Comparison of ENCODE assay signal across 11 cellular contexts in the genomic region with DNA sequence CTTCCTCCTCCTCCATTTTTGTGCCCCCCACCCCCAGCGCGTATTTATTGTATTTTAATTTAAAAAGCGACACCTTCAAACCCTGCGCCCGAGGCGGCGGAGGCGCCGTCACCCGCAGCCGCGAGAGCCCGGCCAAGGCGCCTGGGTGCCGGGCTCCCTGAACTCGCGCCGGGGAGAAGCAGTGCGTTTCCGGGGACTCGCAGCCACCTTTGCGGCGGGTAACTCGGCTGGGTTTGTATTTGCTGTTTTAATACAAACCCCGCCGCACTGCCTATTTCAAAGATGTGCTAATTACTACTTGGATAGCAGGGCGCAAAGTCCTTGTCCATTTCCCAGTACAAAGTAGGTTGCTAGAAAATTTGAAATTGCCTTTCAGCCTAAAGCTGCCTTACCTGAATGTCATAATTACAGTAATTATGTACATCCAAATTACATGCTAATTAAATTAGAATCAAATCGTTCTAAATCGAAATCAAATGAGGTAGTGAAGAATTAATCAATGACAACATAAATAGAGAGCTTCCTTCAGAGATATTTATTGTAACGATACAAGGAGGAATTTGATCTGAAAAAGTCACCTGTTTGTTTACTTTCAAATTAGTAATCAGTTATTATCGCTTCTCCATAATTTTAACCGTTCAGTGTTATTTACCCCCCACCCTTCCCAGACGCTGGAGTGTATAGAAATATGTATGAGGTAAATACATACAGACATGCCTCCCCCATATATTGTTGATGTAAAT. TPM values are rescaled to one million over a fixed set of nuclear protein-coding genes. Genes with fewer than 3 reads are reported as not detected.
DNase-seq lines count a peak whose midpoint lies in the region; ATAC-seq and FAIRE-seq lines count a peak whose summit lies in the region.
"Had no signal": no experiment of that assay in that cellular context is flagged by ENCODE, and none has a peak within 500 bp of the region (broad histone marks: within the 10 kb centered on the region; RNA-seq: fewer than 3 reads in every experiment).

No MANE protein-coding gene starts in this region.

- peaks cover 35% of the 10 kb centered on the region for H3K4me1 ChIP-seq in CD8-positive, alpha-beta memory T cell (ENCODE audit: insufficient read depth, low read length)
- no peaks in the 10 kb centered on the region for H3K4me1 ChIP-seq in mesendoderm (ENCODE audit: control insufficient read depth, low read depth, low read length)

- WGBS in mesendoderm (ENCODE audit: extremely low coverage, insufficient coverage, low lambda C conversion rate), result no CpG with 5 or more reads among the region's 33 CpGs

- ATAC-seq in activated T-cell treated with anti-CD3 and anti-CD28 coated beads, Interleukin-2, amount 50 U/mL, for 4 hours, result no peak

- no peaks in the 10 kb centered on the region for H3K79me1 ChIP-seq in mesendoderm (ENCODE audit: low read length)

- no peak overlapping the region for H2AK5ac ChIP-seq in mesendoderm (ENCODE audit: low read length)

- peaks cover 69% of the 10 kb centered on the region for H3K27me3 ChIP-seq in CD8-positive, alpha-beta memory T cell (ENCODE audit: insufficient read depth, low read length, poor library complexity, severe bottlenecking)
- peaks cover 72% of the 10 kb centered on the region for H3K27me3 ChIP-seq in H7 (ENCODE audit: control insufficient read depth, insufficient read depth, low read length)
- H3K27me3 ChIP-seq in mesendoderm (ENCODE audit: insufficient read depth, low read length, poor library complexity), result peaks cover 11% of the 10 kb centered on the region

- FAIRE-seq in RCC 7860 (lab: Jason Lieb, UNC) (no peak), frontal cortex (lab: Jason Lieb, UNC) (no peak)

- H2BK15ac ChIP-seq in mesendoderm (replicated peaks; ENCODE audit: low read depth), result no peak overlapping the region

- DNase-seq in CD8-positive, alpha-beta memory T cell, result peak in 2 of 5 donors; percentile 39 to 55
- DNase-seq in H7 (peak; percentile 61), mesendoderm (peak; percentile 45), substantia nigra (lab: John Stamatoyannopoulos, UW) (no peak), RCC 7860 (ENCODE audit: low spot score) (no peak), frontal cortex (ENCODE audit: low spot score in 2 of 2) (no peak), AG20443 (ENCODE audit: low spot score) (no peak)
- no peak for DNase-seq in activated T-cell treated with anti-CD3 and anti-CD28 coated beads, Interleukin-2, amount 50 U/mL, for 4 hours
- DNase-seq: activated B cell treated with CpG ODN at 0.5 μM for 24 hours, ovary had no signal

- peaks cover 64 to 65% of the 10 kb centered on the region in 2 donors for H3K27me3 Mint-ChIP-seq in CD8-positive, alpha-beta memory T cell
- H3K27me3 Mint-ChIP-seq in activated T-cell treated with anti-CD3 and anti-CD28 coated beads, Interleukin-2, amount 50 U/mL, for 4 hours (ENCODE audit: low read depth), result peaks cover 64% of the 10 kb centered on the region

- no peaks in the 10 kb centered on the region for H3K36me3 ChIP-seq in CD8-positive, alpha-beta memory T cell (ENCODE audit: insufficient read depth, low read length)
- H3K36me3 ChIP-seq in H7 (replicated peaks; ENCODE audit: control insufficient read depth, insufficient read depth, low read length) (no peaks in the 10 kb centered on the region), mesendoderm (ENCODE audit: control insufficient read depth, insufficient read depth, low read length) (no peaks in the 10 kb centered on the region)
- H3K36me3 ChIP-seq: ovary had no signal

- H3K27ac ChIP-seq in CD8-positive, alpha-beta memory T cell (ENCODE audit: low read depth, low read length), result no peak overlapping the region
- H3K27ac ChIP-seq in mesendoderm (ENCODE audit: low read depth, low read length) (no peak overlapping the region), substantia nigra (ENCODE audit: low read depth, low read length, poor library complexity, severe bottlenecking) (no peak overlapping the region)
- H3K27ac ChIP-seq: ovary, upper lobe of left lung had no signal

- H2BK120ac ChIP-seq in mesendoderm (ENCODE audit: low read depth, low read length), result no peak overlapping the region

- H4K5ac ChIP-seq in mesendoderm (ENCODE audit: low read length), result no peak overlapping the region

- no peak overlapping the region for H3K4ac ChIP-seq in mesendoderm (ENCODE audit: low read depth, low read length)

- H4K8ac ChIP-seq in mesendoderm (ENCODE audit: low read depth, low read length), result no peak overlapping the region

- peak overlapping the region in 3 of 8 donors; percentile 46 to 75 (median 47) for H3K27ac Mint-ChIP-seq in CD8-positive, alpha-beta memory T cell
- H3K27ac Mint-ChIP-seq: activated B cell treated with CpG ODN at 0.5 μM for 24 hours had no signal

- H3K23ac ChIP-seq in mesendoderm (ENCODE audit: low read length), result no peak overlapping the region

- peaks cover 33 to 42% (median 39%) of the 10 kb centered on the region in 3 donors for H3K4me1 Mint-ChIP-seq in CD8-positive, alpha-beta memory T cell
- peaks cover 27% of the 10 kb centered on the region for H3K4me1 Mint-ChIP-seq in activated T-cell treated with anti-CD3 and anti-CD28 coated beads, Interleukin-2, amount 50 U/mL, for 4 hours (ENCODE audit: low read depth)

- H2BK5ac ChIP-seq in mesendoderm (ENCODE audit: low read length), result no peak overlapping the region

- POLR2A ChIA-PET in CD8-positive, alpha-beta memory T cell (lab: Charles Lee), result no interaction called here

- peak overlapping the region; percentile 43 to 77 (median 56) for H3K4me3 Mint-ChIP-seq in CD8-positive, alpha-beta memory T cell
- H3K4me3 Mint-ChIP-seq in activated T-cell treated with anti-CD3 and anti-CD28 coated beads, Interleukin-2, amount 50 U/mL, for 4 hours, result peak overlapping the region; percentile 29

- H3K9ac ChIP-seq in mesendoderm (ENCODE audit: low read length), result peak overlapping the region; percentile 46

- CTCF ChIA-PET in CD8-positive, alpha-beta memory T cell (lab: Charles Lee), result no interaction called here

- peaks cover 0 to 5% (median 1%) of the 10 kb centered on the region in 5 donors for H3K9me3 Mint-ChIP-seq in CD8-positive, alpha-beta memory T cell
- no peaks in the 10 kb centered on the region for H3K9me3 Mint-ChIP-seq in activated T-cell treated with anti-CD3 and anti-CD28 coated beads, Interleukin-2, amount 50 U/mL, for 4 hours
- H3K9me3 Mint-ChIP-seq: activated B cell treated with CpG ODN at 0.5 μM for 24 hours had no signal

- H3K79me2 ChIP-seq in mesendoderm (ENCODE audit: control insufficient read depth, insufficient read depth, low read length), result no peaks in the 10 kb centered on the region

- no peak overlapping the region for H3K4me3 ChIP-seq in CD8-positive, alpha-beta memory T cell (ENCODE audit: low read length)
- peak overlapping the region; percentile 19; the same call in 1 of the 2 replicates for H3K4me3 ChIP-seq in H7 (ENCODE audit: insufficient read depth, low read depth, low read length)
- peak overlapping the region; percentile 13 for H3K4me3 ChIP-seq in mesendoderm (ENCODE audit: low read length)
- H3K4me3 ChIP-seq: ovary had no signal

- peak overlapping the region; percentile 93 for H3K4me2 ChIP-seq in mesendoderm (ENCODE audit: low read length)

- H3K56ac ChIP-seq in mesendoderm (ENCODE audit: low read length), result peak overlapping the region; percentile 77

- peaks cover 5 to 8% (median 5%) of the 10 kb centered on the region in 3 donors for H3K36me3 Mint-ChIP-seq in CD8-positive, alpha-beta memory T cell
- peaks cover 10% of the 10 kb centered on the region for H3K36me3 Mint-ChIP-seq in activated T-cell treated with anti-CD3 and anti-CD28 coated beads, Interleukin-2, amount 50 U/mL, for 4 hours (ENCODE audit: insufficient read depth)

- H3K18ac ChIP-seq in mesendoderm (ENCODE audit: low read length), result peak overlapping the region; percentile 7

- no peaks in the 10 kb centered on the region for H3K9me3 ChIP-seq in CD8-positive, alpha-beta memory T cell (ENCODE audit: low read length)
- H3K9me3 ChIP-seq: ovary, upper lobe of left lung had no signal

RNA-seq across cellular contexts. Expression of a gene that starts 8.0 kb away (rescaled TPM):
- not detected for total RNA-seq in CD8-positive, alpha-beta memory T cell
- polyA plus RNA-seq in CD8-positive, alpha-beta memory T cell, result not detected
- total RNA-seq in H7 (2014; rRNA removed; shearing (Covaris generic)), result 0.10 and 0.15 TPM in 2 replicates
- total RNA-seq in activated T-cell treated with anti-CD3 and anti-CD28 coated beads, Interleukin-2, amount 50 U/mL, for 4 hours, result not detected
- polyA plus RNA-seq in mesendoderm (2013, experiment 1 of 2), result 0.08 TPM
- polyA plus RNA-seq in mesendoderm (2013, experiment 2 of 2), result 0.15 TPM
- 7.7 TPM for total RNA-seq in frontal cortex
- total RNA-seq: activated B cell treated with CpG ODN at 0.5 μM for 24 hours, ovary, upper lobe of left lung had no signal
- polyA plus RNA-seq: ovary had no signal

RNA-seq across cellular contexts. Expression of a gene that starts 52.8 kb away (rescaled TPM):
- total RNA-seq in CD8-positive, alpha-beta memory T cell, result 10 to 100 TPM; 15.8 to 16.0 TPM
- polyA plus RNA-seq in CD8-positive, alpha-beta memory T cell, result 10.2 TPM
- total RNA-seq in H7 (2014; rRNA removed; shearing (Covaris generic)), result 12.1 TPM in 2 replicates
- total RNA-seq in activated T-cell treated with anti-CD3 and anti-CD28 coated beads, Interleukin-2, amount 50 U/mL, for 4 hours, result 10 to 100 TPM; 11.7 to 14.4 (median 14.2) TPM
- 5.0 TPM for polyA plus RNA-seq in mesendoderm (2013, experiment 1 of 2)
- polyA plus RNA-seq in mesendoderm (2013, experiment 2 of 2), result 4.9 TPM
- 42.4 TPM for total RNA-seq in frontal cortex

Comparison
In these comparisons a context has a peak if more than half of its experiments do, and no peak if none do; other contexts are left out.
1. DNase-seq: peak in H7 (single experiment) and mesendoderm (single experiment); none in activated T-cell treated with anti-CD3 and anti-CD28 coated beads, Interleukin-2, amount 50 U/mL, for 4 hours (single experiment), substantia nigra (0 of 49), RCC 7860 (single experiment), frontal cortex (0 of 2) and AG20443 (single experiment).